ENCODE assay signal across 1 cellular context in the genomic region with DNA sequence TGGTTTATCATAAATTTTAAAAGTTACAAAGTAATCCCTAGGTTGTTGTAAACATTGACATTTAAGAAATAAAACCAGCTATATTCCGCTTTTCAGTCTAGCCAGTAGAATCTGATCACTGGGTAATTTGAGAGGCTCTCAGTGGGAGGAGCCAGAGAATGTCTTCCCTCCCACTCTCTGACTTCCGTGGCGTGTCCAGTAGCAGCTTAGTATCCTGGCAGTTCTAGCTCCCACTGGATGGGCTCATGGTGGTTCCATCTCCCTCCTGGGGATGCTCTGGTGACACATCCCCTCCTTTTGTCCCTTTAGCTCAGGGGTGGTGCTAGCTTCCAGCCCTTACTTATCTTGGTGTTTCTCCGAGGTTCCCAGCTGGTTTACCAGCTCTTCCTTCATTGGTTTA.
TF ChIP-seq lines count a peak whose summit lies in the region.

No MANE protein-coding gene starts in this region.

TF ChIP-seq in GM12878, 131 proteins besides CTCF, POLR2A, EP300 and RAD21 (continued from another document):
- TF ChIP-seq ZBTB40 (IDR thresholded peaks at IDR 0.05; ENCODE audit: borderline replicate concordance) (no peak), RELB (IDR thresholded peaks at IDR 0.05; ENCODE audit: low read depth) (no peak), MLLT1 (IDR thresholded peaks at IDR 0.05) (no peak)
